1 cellular context compared by ENCODE assay signal in the genomic region with DNA sequence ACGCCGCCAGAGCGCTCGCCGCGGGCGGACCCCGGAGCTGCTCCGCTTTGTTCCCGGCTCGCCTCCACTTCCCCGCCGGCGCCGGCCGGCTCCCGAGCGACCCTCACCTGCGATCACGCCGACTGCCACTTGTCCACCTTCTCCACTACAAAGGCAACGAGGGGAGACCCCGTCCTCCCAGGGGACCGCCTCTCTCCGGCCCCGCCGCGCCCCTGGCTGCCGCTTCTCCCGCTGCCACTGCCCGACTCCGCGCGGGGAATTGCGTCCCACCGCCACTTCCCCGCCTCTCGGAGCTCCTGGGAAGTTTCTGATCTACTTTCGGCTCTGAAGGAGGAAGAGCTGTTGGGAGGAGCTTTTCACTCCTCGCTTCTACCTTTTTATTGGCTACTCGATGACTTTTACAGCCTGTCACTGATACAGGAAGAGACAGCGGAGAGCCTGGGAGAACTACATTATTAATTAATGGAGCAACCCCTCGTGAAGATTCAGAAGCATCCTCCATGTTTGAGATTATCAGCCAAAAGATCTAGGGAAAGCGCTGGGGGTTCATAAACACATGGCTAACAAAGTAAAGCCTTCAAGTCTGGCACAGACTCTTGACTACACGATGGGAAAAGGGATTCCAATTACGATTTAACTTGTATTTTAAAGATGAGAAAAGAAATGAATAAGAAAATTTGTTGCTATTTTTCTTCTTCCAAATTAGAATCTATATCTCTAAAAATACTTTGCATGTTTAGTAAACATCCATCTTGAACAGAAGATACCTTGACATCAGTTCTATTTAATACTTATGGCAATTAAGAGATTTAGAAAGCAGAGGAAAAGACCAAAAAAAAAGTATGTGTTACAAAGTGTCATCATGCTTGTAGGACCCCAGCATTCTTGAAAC.
TF ChIP-seq lines count a peak whose summit lies in the region.

A gene with protein sequence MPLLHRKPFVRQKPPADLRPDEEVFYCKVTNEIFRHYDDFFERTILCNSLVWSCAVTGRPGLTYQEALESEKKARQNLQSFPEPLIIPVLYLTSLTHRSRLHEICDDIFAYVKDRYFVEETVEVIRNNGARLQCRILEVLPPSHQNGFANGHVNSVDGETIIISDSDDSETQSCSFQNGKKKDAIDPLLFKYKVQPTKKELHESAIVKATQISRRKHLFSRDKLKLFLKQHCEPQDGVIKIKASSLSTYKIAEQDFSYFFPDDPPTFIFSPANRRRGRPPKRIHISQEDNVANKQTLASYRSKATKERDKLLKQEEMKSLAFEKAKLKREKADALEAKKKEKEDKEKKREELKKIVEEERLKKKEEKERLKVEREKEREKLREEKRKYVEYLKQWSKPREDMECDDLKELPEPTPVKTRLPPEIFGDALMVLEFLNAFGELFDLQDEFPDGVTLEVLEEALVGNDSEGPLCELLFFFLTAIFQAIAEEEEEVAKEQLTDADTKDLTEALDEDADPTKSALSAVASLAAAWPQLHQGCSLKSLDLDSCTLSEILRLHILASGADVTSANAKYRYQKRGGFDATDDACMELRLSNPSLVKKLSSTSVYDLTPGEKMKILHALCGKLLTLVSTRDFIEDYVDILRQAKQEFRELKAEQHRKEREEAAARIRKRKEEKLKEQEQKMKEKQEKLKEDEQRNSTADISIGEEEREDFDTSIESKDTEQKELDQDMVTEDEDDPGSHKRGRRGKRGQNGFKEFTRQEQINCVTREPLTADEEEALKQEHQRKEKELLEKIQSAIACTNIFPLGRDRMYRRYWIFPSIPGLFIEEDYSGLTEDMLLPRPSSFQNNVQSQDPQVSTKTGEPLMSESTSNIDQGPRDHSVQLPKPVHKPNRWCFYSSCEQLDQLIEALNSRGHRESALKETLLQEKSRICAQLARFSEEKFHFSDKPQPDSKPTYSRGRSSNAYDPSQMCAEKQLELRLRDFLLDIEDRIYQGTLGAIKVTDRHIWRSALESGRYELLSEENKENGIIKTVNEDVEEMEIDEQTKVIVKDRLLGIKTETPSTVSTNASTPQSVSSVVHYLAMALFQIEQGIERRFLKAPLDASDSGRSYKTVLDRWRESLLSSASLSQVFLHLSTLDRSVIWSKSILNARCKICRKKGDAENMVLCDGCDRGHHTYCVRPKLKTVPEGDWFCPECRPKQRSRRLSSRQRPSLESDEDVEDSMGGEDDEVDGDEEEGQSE (N-terminal part only) (minus strand): TSS at position 330 of the 892 bp plus-strand sequence. CDS start 756 bp downstream, outside the sequence.

TF ChIP-seq in IMR-90, 13 proteins besides CTCF, POLR2A, EP300 and RAD21:
- TF ChIP-seq MXI1 (IDR thresholded peaks at IDR 0.05; ENCODE audit: borderline replicate concordance, low read depth, low read length) (0 out of 2 replicates have a peak, but pooled peaks have one; percentile 2), SMC3 (IDR thresholded peaks at IDR 0.05; ENCODE audit: low read depth, low read length) (no peak), RFX5 (IDR thresholded peaks at IDR 0.05; ENCODE audit: low read depth, low read length) (no peak), MAZ (IDR thresholded peaks at IDR 0.05; ENCODE audit: borderline replicate concordance, low read depth, low read length) (peak; percentile 25; the same call in 1 of the 2 replicates)
- TF ChIP-seq, protein P1, sequence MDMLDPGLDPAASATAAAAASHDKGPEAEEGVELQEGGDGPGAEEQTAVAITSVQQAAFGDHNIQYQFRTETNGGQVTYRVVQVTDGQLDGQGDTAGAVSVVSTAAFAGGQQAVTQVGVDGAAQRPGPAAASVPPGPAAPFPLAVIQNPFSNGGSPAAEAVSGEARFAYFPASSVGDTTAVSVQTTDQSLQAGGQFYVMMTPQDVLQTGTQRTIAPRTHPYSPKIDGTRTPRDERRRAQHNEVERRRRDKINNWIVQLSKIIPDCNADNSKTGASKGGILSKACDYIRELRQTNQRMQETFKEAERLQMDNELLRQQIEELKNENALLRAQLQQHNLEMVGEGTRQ (IDR thresholded peaks at IDR 0.05; ENCODE audit: low read depth, low read length), result no peak
TF ChIP-seq in IMR-90: peak in this region for 2.
